In the genomic region with DNA sequence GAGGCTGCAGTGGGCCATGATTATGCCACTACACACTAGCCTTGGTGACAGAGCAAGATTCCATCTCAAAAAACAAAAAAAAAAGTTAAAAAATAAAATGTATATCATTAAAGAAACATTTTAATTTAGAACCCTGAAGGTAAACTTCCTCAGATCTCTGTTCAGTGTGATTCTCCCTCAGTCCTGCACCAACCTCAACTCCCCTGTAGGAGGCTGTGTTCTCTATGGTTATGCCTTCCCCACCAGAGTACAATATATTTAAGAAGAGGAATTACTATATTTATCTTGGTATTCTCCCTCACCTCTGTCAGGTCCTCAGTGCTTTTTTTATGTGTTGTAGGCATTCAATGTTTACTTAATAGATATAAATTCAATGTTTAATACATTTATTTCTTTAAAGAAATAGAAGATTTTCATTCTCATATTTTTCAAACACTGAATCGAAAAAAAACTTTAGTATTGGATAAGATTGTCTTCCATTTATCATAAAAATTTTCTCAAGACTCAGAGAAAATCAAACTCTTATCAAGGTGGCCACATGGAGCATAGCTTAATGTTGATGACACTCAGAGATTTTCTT, we compare ENCODE assay signal across 8 cellular contexts. TPM values are rescaled to one million over a fixed set of nuclear protein-coding genes. Genes with fewer than 3 reads are reported as not detected.
DNase-seq lines count a peak whose midpoint lies in the region; ATAC-seq and TF ChIP-seq lines count a peak whose summit lies in the region.

No MANE protein-coding gene starts in this region.

- TF ChIP-seq POLR2A in transverse colon (IDR thresholded peaks at IDR 0.05) = no peak

- peak; percentile 38 to 61 (median 48) for ATAC-seq in natural killer cell
- no peak for ATAC-seq in natural killer cell treated with Interleukin-12 subunit alpha and Interleukin-12 subunit beta and Interleukin-15 and Interleukin-18, amount 100 ng/mL, for 72 hours
- ATAC-seq in HG02678 (IDR thresholded peaks at IDR 0.05; ENCODE audit: unreplicated experiment) = peak; percentile 46

- TF ChIP-seq EP300 in transverse colon (IDR thresholded peaks at IDR 0.05; ENCODE audit: low read depth) = no peak

- peaks cover 2 to 7% of the 10 kb centered on the region in 2 donors for H3K27me3 Mint-ChIP-seq in natural killer cell (ENCODE audit: low read depth in 2 of 2)
- peaks cover 0 to 8% of the 10 kb centered on the region in 2 donors for H3K27me3 Mint-ChIP-seq in natural killer cell treated with Interleukin-12 subunit alpha and Interleukin-12 subunit beta and Interleukin-15 and Interleukin-18, amount 100 ng/mL, for 72 hours

- H3K36me3 Mint-ChIP-seq in natural killer cell = no peaks in the 10 kb centered on the region
- no peaks in the 10 kb centered on the region for H3K36me3 Mint-ChIP-seq in natural killer cell treated with Interleukin-12 subunit alpha and Interleukin-12 subunit beta and Interleukin-15 and Interleukin-18, amount 100 ng/mL, for 72 hours

- intact Hi-C loops in natural killer cell (cut with micrococcal nuclease) (loop anchor here (1.0 kb wide), 2 partner anchors 79 to 243 kb away; no protein-coding TSS in a partner anchor), transverse colon (cut with DNase I; ENCODE audit: low total_unique reads) (no loop called here)

- no peaks in the 10 kb centered on the region for H3K36me3 ChIP-seq in transverse colon

- in situ Hi-C loops in transverse colon (cut with MboI; ENCODE audit: low pct_ligation_motif_present in 1 of 4, low pct_unique_long_range_greater_than_20kb in 1 of 4, low sequenced_read_pairs in 3 of 4) = loop anchor here in 3 of 4 donors (25.0 kb wide), 2 partner anchors 242 to 467 kb away; partner anchors contain the start of gene ZNF326 (in 1 of the 3)

- no peaks in the 10 kb centered on the region for H3K9me3 Mint-ChIP-seq in natural killer cell
- no peaks in the 10 kb centered on the region for H3K9me3 Mint-ChIP-seq in natural killer cell treated with Interleukin-12 subunit alpha and Interleukin-12 subunit beta and Interleukin-15 and Interleukin-18, amount 100 ng/mL, for 72 hours

- peaks cover 0 to 6% of the 10 kb centered on the region in 2 donors for H3K4me1 Mint-ChIP-seq in natural killer cell
- H3K4me1 Mint-ChIP-seq in natural killer cell treated with Interleukin-12 subunit alpha and Interleukin-12 subunit beta and Interleukin-15 and Interleukin-18, amount 100 ng/mL, for 72 hours (ENCODE audit: low read depth in 2 of 2) = peaks cover 6 to 10% of the 10 kb centered on the region in 2 donors

- H3K4me3 ChIP-seq in transverse colon = no peak overlapping the region

- H3K4me1 ChIP-seq in transverse colon = peaks cover 0 to 7% (median 0%) of the 10 kb centered on the region in 4 donors

- peak; percentile 73 for TF ChIP-seq CTCF in natural killer cell (IDR thresholded peaks at IDR 0.05)
- TF ChIP-seq CTCF in transverse colon (IDR thresholded peaks at IDR 0.05) = peak; percentile 51 to 64 (median 58)

- H3K27ac Mint-ChIP-seq in natural killer cell = no peak overlapping the region
- H3K27ac Mint-ChIP-seq in natural killer cell treated with Interleukin-12 subunit alpha and Interleukin-12 subunit beta and Interleukin-15 and Interleukin-18, amount 100 ng/mL, for 72 hours = no peak overlapping the region

- no peak overlapping the region for H3K4me3 Mint-ChIP-seq in natural killer cell
- no peak overlapping the region for H3K4me3 Mint-ChIP-seq in natural killer cell treated with Interleukin-12 subunit alpha and Interleukin-12 subunit beta and Interleukin-15 and Interleukin-18, amount 100 ng/mL, for 72 hours

- no peak overlapping the region for H3K27ac ChIP-seq in transverse colon

- no peaks in the 10 kb centered on the region for H3K9me3 ChIP-seq in transverse colon

- DNase-seq in natural killer cell (no peak), NCI-H69 (lab: John Stamatoyannopoulos, UW) (peak; percentile 27), iris pigment epithelial cell (ENCODE audit: low read depth) (peak; percentile 68), transverse colon (peak; percentile 17), dedifferentiated amniotic fluid mesenchymal stem cell (ENCODE audit: extremely low spot score) (no peak)
- no peak for DNase-seq in natural killer cell treated with Interleukin-12 subunit alpha and Interleukin-12 subunit beta and Interleukin-15 and Interleukin-18, amount 100 ng/mL, for 72 hours (ENCODE audit: low spot score)
- DNase-seq in activated naive CD4-positive, alpha-beta T cell treated with anti-CD3 and anti-CD28 coated beads, Interleukin-2, amount 50 U/mL, for 16 hours = peak; percentile 40

- 98 to 100% methylated on average over 1 of the region's 1 CpG for WGBS in transverse colon (ENCODE audit: low coverage in 1 of 2), 2 donors

- no peaks in the 10 kb centered on the region for H3K27me3 ChIP-seq in transverse colon

RNA-seq across cellular contexts. Expression of gene LRRC8B, which starts 4.8 kb away (rescaled TPM):
- total RNA-seq in natural killer cell (1 to 10 TPM; 1.7 to 2.9 (median 2.9) TPM), transverse colon (10 to 100 TPM in 2 of 4 donors, 1 to 10 TPM in 2; 7.0 to 10.5 (median 8.7) TPM)
- 10 to 100 TPM; 11.1 to 15.3 TPM for total RNA-seq in natural killer cell treated with Interleukin-12 subunit alpha and Interleukin-12 subunit beta and Interleukin-15 and Interleukin-18, amount 100 ng/mL, for 72 hours

Comparison
In these comparisons a context has a peak if more than half of its experiments do, and no peak if none do; other contexts are left out.
1. ATAC-seq: peak in natural killer cell (3 of 3) and HG02678 (single experiment); none in natural killer cell treated with Interleukin-12 subunit alpha and Interleukin-12 subunit beta and Interleukin-15 and Interleukin-18, amount 100 ng/mL, for 72 hours (0 of 2).
2. DNase-seq: peak in NCI-H69 (single experiment), activated naive CD4-positive, alpha-beta T cell treated with anti-CD3 and anti-CD28 coated beads, Interleukin-2, amount 50 U/mL, for 16 hours (single experiment), iris pigment epithelial cell (single experiment) and transverse colon (single experiment); none in natural killer cell (single experiment), natural killer cell treated with Interleukin-12 subunit alpha and Interleukin-12 subunit beta and Interleukin-15 and Interleukin-18, amount 100 ng/mL, for 72 hours (single experiment) and dedifferentiated amniotic fluid mesenchymal stem cell (single experiment).